In the genomic region with DNA sequence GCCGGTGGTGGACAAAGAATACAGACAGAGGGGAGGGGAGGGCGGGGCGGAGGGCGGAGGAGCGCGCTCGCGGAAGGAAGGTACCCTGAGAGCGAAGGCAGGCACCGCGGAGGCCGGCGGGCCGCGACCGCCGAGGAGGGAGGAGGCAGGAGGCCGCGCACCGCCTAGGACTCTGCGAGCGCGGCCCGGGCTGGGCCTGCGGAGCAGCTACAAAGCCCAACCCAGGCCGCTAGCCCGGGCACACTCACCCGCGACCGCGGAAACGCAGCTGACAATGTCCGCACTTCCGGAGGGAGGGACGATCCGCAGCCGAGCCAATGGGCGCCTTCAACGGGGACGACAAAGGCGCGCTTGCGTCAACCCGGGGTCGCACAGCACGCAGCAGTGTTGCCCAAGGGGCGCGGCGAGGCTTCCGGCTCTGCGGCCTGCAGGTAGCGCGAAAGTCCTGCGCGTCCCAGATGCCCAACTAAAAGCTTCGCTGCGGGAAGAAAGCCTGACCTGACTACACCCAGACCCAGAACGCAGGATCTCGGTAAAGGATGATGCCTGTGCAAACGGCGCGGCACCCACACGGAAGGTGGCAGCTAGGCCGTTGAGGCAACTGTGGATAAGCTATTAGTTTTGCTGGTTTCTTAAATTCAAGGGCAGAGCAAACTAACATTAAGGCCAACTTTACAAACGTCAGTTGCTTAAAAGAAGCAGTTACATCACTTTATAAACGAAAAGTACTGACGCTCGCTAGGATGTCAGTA, we compare ENCODE assay signal across 1 cellular context.
TF ChIP-seq lines count a peak whose summit lies in the region.

A gene (minus strand): TSS at position 276 of the 752 bp plus-strand sequence. CDS start 3,486 bp downstream, outside the sequence.

TF ChIP-seq in HepG2, 621 proteins besides CTCF, POLR2A, EP300 and RAD21 (continued from another document and continues in another):
- TF ChIP-seq, protein P1, sequence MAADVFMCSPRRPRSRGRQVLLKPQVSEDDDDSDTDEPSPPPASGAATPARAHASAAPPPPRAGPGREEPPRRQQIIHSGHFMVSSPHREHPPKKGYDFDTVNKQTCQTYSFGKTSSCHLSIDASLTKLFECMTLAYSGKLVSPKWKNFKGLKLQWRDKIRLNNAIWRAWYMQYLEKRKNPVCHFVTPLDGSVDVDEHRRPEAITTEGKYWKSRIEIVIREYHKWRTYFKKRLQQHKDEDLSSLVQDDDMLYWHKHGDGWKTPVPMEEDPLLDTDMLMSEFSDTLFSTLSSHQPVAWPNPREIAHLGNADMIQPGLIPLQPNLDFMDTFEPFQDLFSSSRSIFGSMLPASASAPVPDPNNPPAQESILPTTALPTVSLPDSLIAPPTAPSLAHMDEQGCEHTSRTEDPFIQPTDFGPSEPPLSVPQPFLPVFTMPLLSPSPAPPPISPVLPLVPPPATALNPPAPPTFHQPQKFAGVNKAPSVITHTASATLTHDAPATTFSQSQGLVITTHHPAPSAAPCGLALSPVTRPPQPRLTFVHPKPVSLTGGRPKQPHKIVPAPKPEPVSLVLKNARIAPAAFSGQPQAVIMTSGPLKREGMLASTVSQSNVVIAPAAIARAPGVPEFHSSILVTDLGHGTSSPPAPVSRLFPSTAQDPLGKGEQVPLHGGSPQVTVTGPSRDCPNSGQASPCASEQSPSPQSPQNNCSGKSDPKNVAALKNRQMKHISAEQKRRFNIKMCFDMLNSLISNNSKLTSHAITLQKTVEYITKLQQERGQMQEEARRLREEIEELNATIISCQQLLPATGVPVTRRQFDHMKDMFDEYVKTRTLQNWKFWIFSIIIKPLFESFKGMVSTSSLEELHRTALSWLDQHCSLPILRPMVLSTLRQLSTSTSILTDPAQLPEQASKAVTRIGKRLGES (CRISPR knock-in tag; IDR thresholded peaks at IDR 0.05; ENCODE audit: borderline replicate concordance), result no peak
- TF ChIP-seq TRIM24 (CRISPR knock-in tag; IDR thresholded peaks at IDR 0.05) (no peak), PHF5A (CRISPR knock-in tag; IDR thresholded peaks at IDR 0.05; ENCODE audit: low read depth, unreplicated experiment) (peak; percentile 87), MEF2D (CRISPR knock-in tag; IDR thresholded peaks at IDR 0.05) (peak; percentile 35; the same call in 1 of the 2 replicates), SALL1 (CRISPR knock-in tag; IDR thresholded peaks at IDR 0.05) (peak; percentile 95), ZBTB7B (CRISPR knock-in tag; IDR thresholded peaks at IDR 0.05) (peak; percentile 89), HMG20B (CRISPR knock-in tag; conservative IDR thresholded peaks at IDR 0.05) (peak; percentile 52; the same call in 1 of the 2 replicates), SMYD3 (CRISPR knock-in tag; IDR thresholded peaks at IDR 0.05) (0 out of 2 replicates have a peak, but pooled peaks have one; percentile 18), ZNF780A (CRISPR knock-in tag; IDR thresholded peaks at IDR 0.05) (0 out of 2 replicates have a peak, but pooled peaks have one; percentile 59), ELF1 (CRISPR knock-in tag; IDR thresholded peaks at IDR 0.05) (peak; percentile 95), JUN (CRISPR knock-in tag; IDR thresholded peaks at IDR 0.05) (peak; percentile 9; the same call in 1 of the 2 replicates), U2AF1 (optimal IDR thresholded peaks at IDR 0.05; ENCODE audit: low read depth, low read length) (peak; percentile 87), AHR (CRISPR knock-in tag; IDR thresholded peaks at IDR 0.05) (no peak), MTA3 (CRISPR knock-in tag; IDR thresholded peaks at IDR 0.05) (no peak), U2AF2 (IDR thresholded peaks at IDR 0.05; ENCODE audit: low read depth, low read length) (0 out of 2 replicates have a peak, but pooled peaks have one; percentile 34), HNRNPLL (IDR thresholded peaks at IDR 0.05; ENCODE audit: low read depth, low read length, poor library complexity, severe bottlenecking) (peak; percentile 91), KAT2B (IDR thresholded peaks at IDR 0.05; ENCODE audit: borderline replicate concordance, low read depth, low read length) (no peak), ZNF230 (CRISPR knock-in tag; IDR thresholded peaks at IDR 0.05) (no peak), ZNF331 (CRISPR knock-in tag; IDR thresholded peaks at IDR 0.05) (0 out of 2 replicates have a peak, but pooled peaks have one; percentile 48), MIXL1 (CRISPR knock-in tag; IDR thresholded peaks at IDR 0.05) (peak; percentile 63; the same call in 1 of the 2 replicates), MTA1 (CRISPR knock-in tag; IDR thresholded peaks at IDR 0.05; ENCODE audit: borderline replicate concordance) (peak; percentile 78; the same call in 1 of the 2 replicates), REL (CRISPR knock-in tag; conservative IDR thresholded peaks at IDR 0.05) (peak; percentile 96), ZBTB20 (CRISPR knock-in tag; IDR thresholded peaks at IDR 0.05; ENCODE audit: borderline replicate concordance, low read depth) (peak; percentile 80; the same call in 1 of the 2 replicates), NFE2L2 (IDR thresholded peaks at IDR 0.05; ENCODE audit: low read length) (no peak), PCBP1 (IDR thresholded peaks at IDR 0.05; ENCODE audit: borderline replicate concordance, low read depth, low read length) (peak; percentile 85; the same call in 1 of the 2 replicates), ZNF83 (CRISPR knock-in tag; IDR thresholded peaks at IDR 0.05; ENCODE audit: borderline replicate concordance) (no peak), AGO1 (IDR thresholded peaks at IDR 0.05; ENCODE audit: low read depth, low read length, poor library complexity, severe bottlenecking) (peak; percentile 97), ZIK1 (CRISPR knock-in tag; IDR thresholded peaks at IDR 0.05; ENCODE audit: borderline replicate concordance, low read depth) (peak; percentile 70; the same call in 1 of the 2 replicates)
- TF ChIP-seq, protein P2, sequence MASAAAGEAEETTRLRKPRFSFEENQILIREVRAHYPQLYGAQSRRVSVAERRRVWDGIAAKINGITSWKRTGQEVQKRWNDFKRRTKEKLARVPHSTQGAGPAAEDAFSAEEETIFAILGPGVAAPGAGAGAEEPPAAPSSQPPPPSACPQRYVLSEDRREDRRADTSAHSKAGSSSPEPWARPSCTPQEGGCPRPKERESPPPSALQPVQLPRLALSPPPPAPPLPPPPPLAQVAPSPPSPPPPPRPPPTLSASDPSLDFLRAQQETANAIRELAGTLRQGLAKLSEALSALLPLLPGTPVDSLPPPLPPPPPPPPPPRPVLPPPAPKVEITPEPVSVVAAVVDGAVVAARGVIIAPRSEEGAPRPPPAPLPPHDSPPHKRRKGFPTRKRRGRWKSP (CRISPR knock-in tag; IDR thresholded peaks at IDR 0.05), result peak; percentile 91
- TF ChIP-seq, protein P3, sequence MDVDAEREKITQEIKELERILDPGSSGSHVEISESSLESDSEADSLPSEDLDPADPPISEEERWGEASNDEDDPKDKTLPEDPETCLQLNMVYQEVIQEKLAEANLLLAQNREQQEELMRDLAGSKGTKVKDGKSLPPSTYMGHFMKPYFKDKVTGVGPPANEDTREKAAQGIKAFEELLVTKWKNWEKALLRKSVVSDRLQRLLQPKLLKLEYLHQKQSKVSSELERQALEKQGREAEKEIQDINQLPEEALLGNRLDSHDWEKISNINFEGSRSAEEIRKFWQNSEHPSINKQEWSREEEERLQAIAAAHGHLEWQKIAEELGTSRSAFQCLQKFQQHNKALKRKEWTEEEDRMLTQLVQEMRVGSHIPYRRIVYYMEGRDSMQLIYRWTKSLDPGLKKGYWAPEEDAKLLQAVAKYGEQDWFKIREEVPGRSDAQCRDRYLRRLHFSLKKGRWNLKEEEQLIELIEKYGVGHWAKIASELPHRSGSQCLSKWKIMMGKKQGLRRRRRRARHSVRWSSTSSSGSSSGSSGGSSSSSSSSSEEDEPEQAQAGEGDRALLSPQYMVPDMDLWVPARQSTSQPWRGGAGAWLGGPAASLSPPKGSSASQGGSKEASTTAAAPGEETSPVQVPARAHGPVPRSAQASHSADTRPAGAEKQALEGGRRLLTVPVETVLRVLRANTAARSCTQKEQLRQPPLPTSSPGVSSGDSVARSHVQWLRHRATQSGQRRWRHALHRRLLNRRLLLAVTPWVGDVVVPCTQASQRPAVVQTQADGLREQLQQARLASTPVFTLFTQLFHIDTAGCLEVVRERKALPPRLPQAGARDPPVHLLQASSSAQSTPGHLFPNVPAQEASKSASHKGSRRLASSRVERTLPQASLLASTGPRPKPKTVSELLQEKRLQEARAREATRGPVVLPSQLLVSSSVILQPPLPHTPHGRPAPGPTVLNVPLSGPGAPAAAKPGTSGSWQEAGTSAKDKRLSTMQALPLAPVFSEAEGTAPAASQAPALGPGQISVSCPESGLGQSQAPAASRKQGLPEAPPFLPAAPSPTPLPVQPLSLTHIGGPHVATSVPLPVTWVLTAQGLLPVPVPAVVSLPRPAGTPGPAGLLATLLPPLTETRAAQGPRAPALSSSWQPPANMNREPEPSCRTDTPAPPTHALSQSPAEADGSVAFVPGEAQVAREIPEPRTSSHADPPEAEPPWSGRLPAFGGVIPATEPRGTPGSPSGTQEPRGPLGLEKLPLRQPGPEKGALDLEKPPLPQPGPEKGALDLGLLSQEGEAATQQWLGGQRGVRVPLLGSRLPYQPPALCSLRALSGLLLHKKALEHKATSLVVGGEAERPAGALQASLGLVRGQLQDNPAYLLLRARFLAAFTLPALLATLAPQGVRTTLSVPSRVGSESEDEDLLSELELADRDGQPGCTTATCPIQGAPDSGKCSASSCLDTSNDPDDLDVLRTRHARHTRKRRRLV (CRISPR knock-in tag; IDR thresholded peaks at IDR 0.05), result peak; percentile 53; the same call in 1 of the 2 replicates
- TF ChIP-seq, protein P4, sequence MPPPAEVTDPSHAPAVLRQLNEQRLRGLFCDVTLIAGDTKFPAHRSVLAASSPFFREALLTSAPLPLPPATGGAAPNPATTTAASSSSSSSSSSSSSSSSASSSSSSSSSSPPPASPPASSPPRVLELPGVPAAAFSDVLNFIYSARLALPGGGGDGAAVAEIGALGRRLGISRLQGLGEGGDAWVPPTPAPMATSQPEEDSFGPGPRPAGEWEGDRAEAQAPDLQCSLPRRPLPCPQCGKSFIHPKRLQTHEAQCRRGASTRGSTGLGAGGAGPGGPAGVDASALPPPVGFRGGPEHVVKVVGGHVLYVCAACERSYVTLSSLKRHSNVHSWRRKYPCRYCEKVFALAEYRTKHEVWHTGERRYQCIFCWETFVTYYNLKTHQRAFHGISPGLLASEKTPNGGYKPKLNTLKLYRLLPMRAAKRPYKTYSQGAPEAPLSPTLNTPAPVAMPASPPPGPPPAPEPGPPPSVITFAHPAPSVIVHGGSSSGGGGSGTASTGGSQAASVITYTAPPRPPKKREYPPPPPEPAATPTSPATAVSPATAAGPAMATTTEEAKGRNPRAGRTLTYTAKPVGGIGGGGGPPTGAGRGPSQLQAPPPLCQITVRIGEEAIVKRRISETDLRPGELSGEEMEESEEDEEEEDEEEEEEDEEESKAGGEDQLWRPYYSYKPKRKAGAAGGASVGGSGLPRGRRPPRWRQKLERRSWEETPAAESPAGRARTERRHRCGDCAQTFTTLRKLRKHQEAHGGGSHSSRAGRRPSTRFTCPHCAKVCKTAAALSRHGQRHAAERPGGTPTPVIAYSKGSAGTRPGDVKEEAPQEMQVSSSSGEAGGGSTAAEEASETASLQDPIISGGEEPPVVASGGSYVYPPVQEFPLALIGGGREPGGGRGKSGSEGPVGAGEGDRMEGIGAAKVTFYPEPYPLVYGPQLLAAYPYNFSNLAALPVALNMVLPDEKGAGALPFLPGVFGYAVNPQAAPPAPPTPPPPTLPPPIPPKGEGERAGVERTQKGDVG (CRISPR knock-in tag; IDR thresholded peaks at IDR 0.05; ENCODE audit: borderline replicate concordance), result peak; percentile 85; the same call in 1 of the 2 replicates
- TF ChIP-seq, protein P5, sequence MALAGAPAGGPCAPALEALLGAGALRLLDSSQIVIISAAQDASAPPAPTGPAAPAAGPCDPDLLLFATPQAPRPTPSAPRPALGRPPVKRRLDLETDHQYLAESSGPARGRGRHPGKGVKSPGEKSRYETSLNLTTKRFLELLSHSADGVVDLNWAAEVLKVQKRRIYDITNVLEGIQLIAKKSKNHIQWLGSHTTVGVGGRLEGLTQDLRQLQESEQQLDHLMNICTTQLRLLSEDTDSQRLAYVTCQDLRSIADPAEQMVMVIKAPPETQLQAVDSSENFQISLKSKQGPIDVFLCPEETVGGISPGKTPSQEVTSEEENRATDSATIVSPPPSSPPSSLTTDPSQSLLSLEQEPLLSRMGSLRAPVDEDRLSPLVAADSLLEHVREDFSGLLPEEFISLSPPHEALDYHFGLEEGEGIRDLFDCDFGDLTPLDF (CRISPR knock-in tag; IDR thresholded peaks at IDR 0.05), result peak; percentile 72
- TF ChIP-seq, protein P6, sequence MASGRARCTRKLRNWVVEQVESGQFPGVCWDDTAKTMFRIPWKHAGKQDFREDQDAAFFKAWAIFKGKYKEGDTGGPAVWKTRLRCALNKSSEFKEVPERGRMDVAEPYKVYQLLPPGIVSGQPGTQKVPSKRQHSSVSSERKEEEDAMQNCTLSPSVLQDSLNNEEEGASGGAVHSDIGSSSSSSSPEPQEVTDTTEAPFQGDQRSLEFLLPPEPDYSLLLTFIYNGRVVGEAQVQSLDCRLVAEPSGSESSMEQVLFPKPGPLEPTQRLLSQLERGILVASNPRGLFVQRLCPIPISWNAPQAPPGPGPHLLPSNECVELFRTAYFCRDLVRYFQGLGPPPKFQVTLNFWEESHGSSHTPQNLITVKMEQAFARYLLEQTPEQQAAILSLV (CRISPR knock-in tag; IDR thresholded peaks at IDR 0.05; ENCODE audit: borderline replicate concordance), result peak; percentile 88; the same call in 1 of the 2 replicates
- TF ChIP-seq, protein P7, sequence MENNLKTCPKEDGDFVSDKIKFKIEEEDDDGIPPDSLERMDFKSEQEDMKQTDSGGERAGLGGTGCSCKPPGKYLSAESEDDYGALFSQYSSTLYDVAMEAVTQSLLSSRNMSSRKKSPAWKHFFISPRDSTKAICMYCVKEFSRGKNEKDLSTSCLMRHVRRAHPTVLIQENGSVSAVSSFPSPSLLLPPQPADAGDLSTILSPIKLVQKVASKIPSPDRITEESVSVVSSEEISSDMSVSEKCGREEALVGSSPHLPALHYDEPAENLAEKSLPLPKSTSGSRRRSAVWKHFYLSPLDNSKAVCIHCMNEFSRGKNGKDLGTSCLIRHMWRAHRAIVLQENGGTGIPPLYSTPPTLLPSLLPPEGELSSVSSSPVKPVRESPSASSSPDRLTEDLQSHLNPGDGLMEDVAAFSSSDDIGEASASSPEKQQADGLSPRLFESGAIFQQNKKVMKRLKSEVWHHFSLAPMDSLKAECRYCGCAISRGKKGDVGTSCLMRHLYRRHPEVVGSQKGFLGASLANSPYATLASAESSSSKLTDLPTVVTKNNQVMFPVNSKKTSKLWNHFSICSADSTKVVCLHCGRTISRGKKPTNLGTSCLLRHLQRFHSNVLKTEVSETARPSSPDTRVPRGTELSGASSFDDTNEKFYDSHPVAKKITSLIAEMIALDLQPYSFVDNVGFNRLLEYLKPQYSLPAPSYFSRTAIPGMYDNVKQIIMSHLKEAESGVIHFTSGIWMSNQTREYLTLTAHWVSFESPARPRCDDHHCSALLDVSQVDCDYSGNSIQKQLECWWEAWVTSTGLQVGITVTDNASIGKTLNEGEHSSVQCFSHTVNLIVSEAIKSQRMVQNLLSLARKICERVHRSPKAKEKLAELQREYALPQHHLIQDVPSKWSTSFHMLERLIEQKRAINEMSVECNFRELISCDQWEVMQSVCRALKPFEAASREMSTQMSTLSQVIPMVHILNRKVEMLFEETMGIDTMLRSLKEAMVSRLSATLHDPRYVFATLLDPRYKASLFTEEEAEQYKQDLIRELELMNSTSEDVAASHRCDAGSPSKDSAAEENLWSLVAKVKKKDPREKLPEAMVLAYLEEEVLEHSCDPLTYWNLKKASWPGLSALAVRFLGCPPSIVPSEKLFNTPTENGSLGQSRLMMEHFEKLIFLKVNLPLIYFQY (CRISPR knock-in tag; IDR thresholded peaks at IDR 0.05; ENCODE audit: borderline replicate concordance), result peak; percentile 30; the same call in 1 of the 2 replicates
